Comparison of ENCODE assay signal across 8 cellular contexts in genomic region chr2:113239156-113239555, GRCh38. TPM values are rescaled to one million over a fixed set of nuclear protein-coding genes. Genes with fewer than 3 reads are reported as not detected.
DNase-seq lines count a peak whose midpoint lies in the region; ATAC-seq and TF ChIP-seq lines count a peak whose summit lies in the region.
"Not testable (repeated sequence)": the region's sequence is repeated elsewhere in the genome, so short reads cannot be mapped to it uniquely, and the experiment has no call there.
"Had no signal": no experiment of that assay in that cellular context is flagged by ENCODE, and none has a peak within 500 bp of the region (broad histone marks: within the 10 kb centered on the region; RNA-seq: fewer than 3 reads in every experiment).

No MANE protein-coding gene starts in this region.

- H4K20me1 ChIP-seq in HCT116 (ENCODE audit: insufficient read depth), result not testable (repeated sequence)

- peaks cover 23% of the 10 kb centered on the region for H3K36me3 Mint-ChIP-seq in activated CD4-positive, alpha-beta memory T cell treated with anti-CD3 and anti-CD28 coated beads for 36 hours
- H3K36me3 Mint-ChIP-seq in dendritic cell treated with granulocyte-macrophage colony-stimulating factor and Interleukin-4, amounts not matched to agents 40 ng/mL and 50 ng/mL, for 4 days (ENCODE audit: low read depth), result peaks cover 47% of the 10 kb centered on the region

- H3K4me2 ChIP-seq in HCT116 (ENCODE audit: low read length), result peak overlapping the region; percentile 92
- H3K4me2 ChIP-seq in mesenchymal stem cell (ENCODE audit: low read length, poor library complexity, severe bottlenecking), result not testable (repeated sequence)

- H3K36me3 ChIP-seq in HCT116 (ENCODE audit: control insufficient read depth in 1 of 2, insufficient read depth in 2 of 2, low read length in 2 of 2) (peaks cover 11 to 27% of the 10 kb centered on the region in 2 experiments; a peak in 3 of 4 replicates), mesenchymal stem cell (ENCODE audit: control insufficient read depth in 1 of 2, insufficient read depth in 2 of 2, low read depth in 1 of 2, low read length in 2 of 2) (peaks cover 32 to 48% of the 10 kb centered on the region in 2 experiments)
- H3K36me3 ChIP-seq in heart left ventricle, gastrocnemius medialis, tibial nerve: not testable (repeated sequence)

- 94 to 98% (median 96%) methylated on average over 4 of the region's 4 CpGs for WGBS in heart left ventricle, 4 donors
- 100% methylated on average over 4 of the region's 4 CpGs for WGBS in mesenchymal stem cell
- WGBS in tibial nerve, 2 donors, result 94 to 95% methylated on average over 4 of the region's 4 CpGs

- not testable (repeated sequence) for ATAC-seq in HCT116, heart left ventricle, gastrocnemius medialis

- H3K4me3 ChIP-seq in HCT116 (replicated peaks in 1 of 2; ENCODE audit: low read depth in 1 of 2, low read length in 2 of 2) (peak overlapping the region in 1 of 2 experiments; percentile 38; a peak in 2 of 4 replicates), mesenchymal stem cell (ENCODE audit: insufficient read depth in 1 of 2, low read depth in 1 of 2, low read length in 2 of 2) (peak overlapping the region in 1 of 2 experiments; percentile 6)
- H3K4me3 ChIP-seq in heart left ventricle, gastrocnemius medialis, tibial nerve: not testable (repeated sequence)

- H3K27ac Mint-ChIP-seq in activated CD4-positive, alpha-beta memory T cell treated with anti-CD3 and anti-CD28 coated beads for 36 hours, result peak overlapping the region; percentile 69
- H3K27ac Mint-ChIP-seq in dendritic cell treated with granulocyte-macrophage colony-stimulating factor and Interleukin-4, amounts not matched to agents 40 ng/mL and 50 ng/mL, for 4 days, result peak overlapping the region; percentile 70

- H2BK15ac ChIP-seq in mesenchymal stem cell (ENCODE audit: low read depth, poor library complexity, severe bottlenecking), result not testable (repeated sequence)

- H3K18ac ChIP-seq in mesenchymal stem cell (ENCODE audit: low read depth in 1 of 2, low read length in 2 of 2), result peak overlapping the region in 1 of 2 experiments; percentile 52

- not testable (repeated sequence) for H2AFZ ChIP-seq in HCT116 (ENCODE audit: low read depth, low read length, poor library complexity, severe bottlenecking); mesenchymal stem cell (ENCODE audit: low read depth, low read length)

- not testable (repeated sequence) for H3K9me3 Mint-ChIP-seq in activated CD4-positive, alpha-beta memory T cell treated with anti-CD3 and anti-CD28 coated beads for 36 hours; dendritic cell treated with granulocyte-macrophage colony-stimulating factor and Interleukin-4, amounts not matched to agents 40 ng/mL and 50 ng/mL, for 4 days

- peaks cover 61 to 74% of the 10 kb centered on the region in 2 experiments for H3K4me1 ChIP-seq in HCT116 (ENCODE audit: control insufficient read depth in 1 of 2, insufficient read depth in 2 of 2, low read length in 2 of 2)
- peaks cover 5 to 38% (median 23%) of the 10 kb centered on the region in 12 donors for H3K4me1 ChIP-seq in heart left ventricle
- H3K4me1 ChIP-seq in mesenchymal stem cell (ENCODE audit: control insufficient read depth, insufficient read depth, low read depth, low read length), result peaks cover 34% of the 10 kb centered on the region
- H3K4me1 ChIP-seq in gastrocnemius medialis, result peaks cover 7 to 29% of the 10 kb centered on the region in 2 donors
- H3K4me1 ChIP-seq in tibial nerve, result peaks cover 0 to 43% (median 20%) of the 10 kb centered on the region in 4 donors

- peak overlapping the region; percentile 72 for H4K91ac ChIP-seq in mesenchymal stem cell (ENCODE audit: low read length)

- peaks cover 49% of the 10 kb centered on the region for H3K4me1 Mint-ChIP-seq in activated CD4-positive, alpha-beta memory T cell treated with anti-CD3 and anti-CD28 coated beads for 36 hours (ENCODE audit: low read depth)
- H3K4me1 Mint-ChIP-seq in dendritic cell treated with granulocyte-macrophage colony-stimulating factor and Interleukin-4, amounts not matched to agents 40 ng/mL and 50 ng/mL, for 4 days (ENCODE audit: low read depth), result peaks cover 84% of the 10 kb centered on the region

- DNase-seq in HCT116 (ENCODE audit: low read depth, low spot score); activated CD4-positive, alpha-beta memory T cell treated with anti-CD3 and anti-CD28 coated beads for 36 hours; heart left ventricle; mesenchymal stem cell; gastrocnemius medialis; tibial nerve (ENCODE audit: low spot score in 2 of 2): not testable (repeated sequence)

- TF ChIP-seq CTCF in HCT116 (IDR thresholded peaks at IDR 0.05 in 2 of 3, conservative IDR thresholded peaks at IDR 0.05 in 1 of 3; ENCODE audit: borderline replicate concordance in 1 of 3, insufficient read depth in 1 of 3, low read depth in 2 of 3, low read length in 2 of 3); heart left ventricle (IDR thresholded peaks at IDR 0.05); gastrocnemius medialis (IDR thresholded peaks at IDR 0.05 in 4 of 5, conservative IDR thresholded peaks at IDR 0.05 in 1 of 5); tibial nerve (IDR thresholded peaks at IDR 0.05): not testable (repeated sequence)

- not testable (repeated sequence) for TF ChIP-seq EP300 in tibial nerve (IDR thresholded peaks at IDR 0.05)

- not testable (repeated sequence) for H4K8ac ChIP-seq in mesenchymal stem cell (ENCODE audit: low read length)

- CTCF ChIA-PET in HCT116 (lab: Charles Lee), result interaction anchor here (3.3 to 3.8 kb wide), 2 partner anchors 35 to 40 kb away, joined by 13 to 27 read pairs; no protein-coding TSS in a partner anchor
- CTCF ChIA-PET in activated CD4-positive, alpha-beta memory T cell treated with anti-CD3 and anti-CD28 coated beads for 36 hours (lab: Charles Lee), result interaction anchor here (1.7 to 8.4 kb wide), 5 partner anchors 11 to 159 kb away, joined by 5 to 56 read pairs (median 8); partner anchors contain the start of gene PSD4

- not testable (repeated sequence) for H3K14ac ChIP-seq in mesenchymal stem cell (ENCODE audit: low read length in 2 of 2)

- not testable (repeated sequence) for H3K23ac ChIP-seq in mesenchymal stem cell (ENCODE audit: low read length in 2 of 2)

- not testable (repeated sequence) for H3K9me2 ChIP-seq in HCT116 (ENCODE audit: insufficient read depth)

- peak overlapping the region; percentile 80 for H2AK5ac ChIP-seq in mesenchymal stem cell (ENCODE audit: low read length, severe bottlenecking)

- TF ChIP-seq RAD21 in HCT116 (IDR thresholded peaks at IDR 0.05; ENCODE audit: low read depth), result not testable (repeated sequence)

- TF ChIP-seq POLR2A in HCT116 (IDR thresholded peaks at IDR 0.05; ENCODE audit: borderline replicate concordance, extremely low read depth, insufficient read depth, insufficient read length); heart left ventricle (IDR thresholded peaks at IDR 0.05); gastrocnemius medialis (IDR thresholded peaks at IDR 0.05); tibial nerve (IDR thresholded peaks at IDR 0.05): not testable (repeated sequence)

- not testable (repeated sequence) for H3K79me1 ChIP-seq in mesenchymal stem cell (replicated peaks; ENCODE audit: low read length, poor library complexity, severe bottlenecking)

- H3K9ac ChIP-seq in HCT116 (ENCODE audit: low read length) (peak overlapping the region; percentile 58), mesenchymal stem cell (ENCODE audit: low read length) (peak overlapping the region; percentile 85)

- not testable (repeated sequence) for H2BK120ac ChIP-seq in mesenchymal stem cell (ENCODE audit: low read depth, low read length)

- H3K9me3 ChIP-seq in HCT116 (ENCODE audit: control insufficient read depth in 1 of 2, insufficient read depth in 1 of 2, low read depth in 1 of 2, low read length in 2 of 2); heart left ventricle; mesenchymal stem cell (ENCODE audit: control insufficient read depth, low read length); gastrocnemius medialis; tibial nerve: not testable (repeated sequence)

- in situ Hi-C loops in gastrocnemius medialis (cut with MboI; ENCODE audit: low sequenced_read_pairs in 4 of 4), result not testable (repeated sequence)

- not testable (repeated sequence) for H3K4ac ChIP-seq in mesenchymal stem cell (ENCODE audit: low read depth in 1 of 2, low read length in 2 of 2)

- H3K27ac ChIP-seq in HCT116 (ENCODE audit: low read depth, low read length) (peak overlapping the region; percentile 95), heart left ventricle (peak overlapping the region in 9 of 12 donors; percentile 14 to 90 (median 63)), mesenchymal stem cell (ENCODE audit: low read length, poor library complexity, severe bottlenecking) (peak overlapping the region; percentile 96), gastrocnemius medialis (peak overlapping the region in 3 of 4 donors; percentile 77 to 86 (median 84)), tibial nerve (peak overlapping the region in 3 of 4 donors; percentile 66 to 83 (median 82))

- H3K27me3 Mint-ChIP-seq in activated CD4-positive, alpha-beta memory T cell treated with anti-CD3 and anti-CD28 coated beads for 36 hours; dendritic cell treated with granulocyte-macrophage colony-stimulating factor and Interleukin-4, amounts not matched to agents 40 ng/mL and 50 ng/mL, for 4 days: not testable (repeated sequence)

- POLR2A ChIA-PET in HCT116 (lab: Charles Lee), result interaction anchor here (1.6 to 2.6 kb wide), 2 partner anchors 28 to 40 kb away, joined by 5 to 10 read pairs; no protein-coding TSS in a partner anchor
- POLR2A ChIA-PET in activated CD4-positive, alpha-beta memory T cell treated with anti-CD3 and anti-CD28 coated beads for 36 hours (lab: Charles Lee), result not testable (repeated sequence)

- not testable (repeated sequence) for H3K4me3 Mint-ChIP-seq in activated CD4-positive, alpha-beta memory T cell treated with anti-CD3 and anti-CD28 coated beads for 36 hours
- H3K4me3 Mint-ChIP-seq in dendritic cell treated with granulocyte-macrophage colony-stimulating factor and Interleukin-4, amounts not matched to agents 40 ng/mL and 50 ng/mL, for 4 days, result peak overlapping the region; percentile 25

- intact Hi-C loops in HCT116 (cut with micrococcal nuclease); activated CD4-positive, alpha-beta memory T cell treated with anti-CD3 and anti-CD28 coated beads for 36 hours (cut with micrococcal nuclease); dendritic cell treated with granulocyte-macrophage colony-stimulating factor and Interleukin-4, amounts not matched to agents 40 ng/mL and 50 ng/mL, for 4 days (cut with micrococcal nuclease); heart left ventricle (cut with DNase I); gastrocnemius medialis (cut with DNase I; ENCODE audit: low total_unique reads): not testable (repeated sequence)

- H2BK5ac ChIP-seq in mesenchymal stem cell (ENCODE audit: low read depth, low read length, poor library complexity, severe bottlenecking), result not testable (repeated sequence)

- not testable (repeated sequence) for H2BK12ac ChIP-seq in mesenchymal stem cell (ENCODE audit: low read length in 2 of 2)

- RAD21 ChIA-PET in HCT116 (lab: Charles Lee; ENCODE audit: low non-redundant PET in 1 of 2, low total read pairs in 2 of 2, uncharacterized antibody in 2 of 2, unreplicated experiment in 2 of 2), result not testable (repeated sequence)

- BruUV-seq in HCT116 (replicated peaks; lab: Mats Ljungman, UMichigan), result not testable (repeated sequence)

- H3K79me2 ChIP-seq in HCT116 (ENCODE audit: insufficient read depth, low read length), result peaks cover 71% of the 10 kb centered on the region

- H3K27me3 ChIP-seq in HCT116 (ENCODE audit: insufficient read depth, low read length); heart left ventricle; mesenchymal stem cell (ENCODE audit: control insufficient read depth in 1 of 2, insufficient read depth in 1 of 2, low read length in 2 of 2); gastrocnemius medialis; tibial nerve: not testable (repeated sequence)

RNA-seq across cellular contexts. Expression of gene PAX8, which starts 39.6 kb away (rescaled TPM):
- total RNA-seq in HCT116 (2021; ENCODE audit: unreplicated experiment), result 4.4 TPM
- polyA plus RNA-seq in HCT116 (2012), result 11.9 and 15.6 TPM in 2 replicates
- 1 to 10 TPM; 2.6 to 4.1 TPM for total RNA-seq in activated CD4-positive, alpha-beta memory T cell treated with anti-CD3 and anti-CD28 coated beads for 36 hours
- 1 to 10 TPM in 2 of 9 donors, under 1 TPM in 4, not detected in 3; 0.44 to 2.3 (median 0.65) TPM for total RNA-seq in heart left ventricle
- under 1 TPM in 1 of 2 donors, not detected in 1; 0.53 TPM for polyA plus RNA-seq in heart left ventricle
- 0.03 TPM for polyA plus RNA-seq in mesenchymal stem cell (2013, experiment 1 of 2)
- 0.10 TPM for polyA plus RNA-seq in mesenchymal stem cell (2013, experiment 2 of 2)
- total RNA-seq in gastrocnemius medialis, result 1 to 10 TPM in 3 of 4 donors, under 1 TPM in 1; 0.27 to 8.7 (median 2.1) TPM
- total RNA-seq in tibial nerve, result 10 to 100 TPM in 1 of 4 donors, 1 to 10 TPM in 3; 2.2 to 11.4 (median 5.2) TPM
- total RNA-seq: H7 had no signal
